ENCODE assay signal across 16 cellular contexts in the genomic region with DNA sequence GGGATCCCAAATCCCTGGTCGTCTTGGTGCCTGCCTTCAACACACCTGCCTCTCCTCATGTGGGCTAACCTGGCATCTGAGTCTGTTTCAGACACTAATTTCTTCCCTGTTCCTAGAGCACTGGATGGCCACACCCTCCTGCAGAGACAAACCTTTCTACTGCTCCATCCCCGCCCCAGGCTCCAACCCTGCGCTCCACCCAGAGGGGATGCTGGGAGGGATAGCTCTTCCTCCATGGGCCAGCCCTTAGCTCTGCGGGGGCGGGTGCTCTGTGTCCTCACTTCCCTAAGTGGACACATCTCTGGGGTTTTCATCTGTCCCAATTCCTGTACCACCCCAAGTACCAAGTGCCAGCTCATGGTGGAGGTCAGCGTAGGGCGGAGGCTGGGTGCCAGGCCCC.
"Had no signal": no experiment of that assay in that cellular context is flagged by ENCODE, and none has a peak within 500 bp of the region (broad histone marks: within the 10 kb centered on the region; RNA-seq: fewer than 3 reads in every experiment).

No MANE protein-coding gene starts in this region.

- H3K27ac Mint-ChIP-seq: activated CD4-positive, alpha-beta memory T cell treated with anti-CD3 and anti-CD28 coated beads for 36 hours; activated naive CD8-positive, alpha-beta T cell treated with anti-CD3 and anti-CD28 coated beads, Interleukin-2, amount 10 ng/mL, durations not matched to agents 7 days and 5 days; nephron progenitor cell; stimulated activated naive CD8-positive, alpha-beta T cell treated with anti-CD3 and anti-CD28 coated beads, Interleukin-15, amount 100 ng/mL, for 72 hours had no signal

- H3K9me3 Mint-ChIP-seq: activated CD4-positive, alpha-beta memory T cell treated with anti-CD3 and anti-CD28 coated beads for 36 hours; activated naive CD8-positive, alpha-beta T cell treated with anti-CD3 and anti-CD28 coated beads, Interleukin-2, amount 10 ng/mL, durations not matched to agents 7 days and 5 days; stimulated activated naive CD8-positive, alpha-beta T cell treated with anti-CD3 and anti-CD28 coated beads, Interleukin-15, amount 100 ng/mL, for 72 hours had no signal

- DNase-seq: activated CD4-positive, alpha-beta memory T cell treated with anti-CD3 and anti-CD28 coated beads for 36 hours; activated naive CD8-positive, alpha-beta T cell treated with anti-CD3 and anti-CD28 coated beads, Interleukin-2, amount 10 ng/mL, durations not matched to agents 7 days and 5 days; activated T-cell treated with anti-CD3 and anti-CD28 coated beads for 4 hours; amygdala; dorsolateral prefrontal cortex; nephron progenitor cell; psoas muscle; right cardiac atrium; small intestine; stimulated activated CD4-positive, alpha-beta T cell treated with anti-CD3 and anti-CD28 coated beads, Interleukin-4, amount 100 ng/mL, for 1 hour; stimulated activated naive CD8-positive, alpha-beta T cell treated with anti-CD3 and anti-CD28 coated beads, Interleukin-15, amount 100 ng/mL, for 72 hours; transverse colon had no signal

- H3K4me1 Mint-ChIP-seq: nephron progenitor cell had no signal

- H3K27ac ChIP-seq: cardiac muscle cell, dorsolateral prefrontal cortex, ovary, psoas muscle, suprapubic skin, transverse colon had no signal

- H3K36me3 ChIP-seq: cardiac muscle cell, ovary, suprapubic skin, transverse colon had no signal

- H3K36me3 Mint-ChIP-seq: activated CD4-positive, alpha-beta memory T cell treated with anti-CD3 and anti-CD28 coated beads for 36 hours; activated naive CD8-positive, alpha-beta T cell treated with anti-CD3 and anti-CD28 coated beads, Interleukin-2, amount 10 ng/mL, durations not matched to agents 7 days and 5 days had no signal

- H3K4me3 ChIP-seq: cardiac muscle cell, dorsolateral prefrontal cortex, lung, ovary, psoas muscle, suprapubic skin, transverse colon had no signal

- H3K27me3 ChIP-seq: cardiac muscle cell, dorsolateral prefrontal cortex, ovary, suprapubic skin, transverse colon had no signal

- H3K4me3 Mint-ChIP-seq: activated CD4-positive, alpha-beta memory T cell treated with anti-CD3 and anti-CD28 coated beads for 36 hours; activated naive CD8-positive, alpha-beta T cell treated with anti-CD3 and anti-CD28 coated beads, Interleukin-2, amount 10 ng/mL, durations not matched to agents 7 days and 5 days; nephron progenitor cell; stimulated activated naive CD8-positive, alpha-beta T cell treated with anti-CD3 and anti-CD28 coated beads, Interleukin-15, amount 100 ng/mL, for 72 hours had no signal

- H3K4me1 ChIP-seq: psoas muscle had no signal

- H3K9me3 ChIP-seq: ovary, psoas muscle, suprapubic skin, transverse colon had no signal

- ATAC-seq: psoas muscle; right cardiac atrium; stimulated activated naive CD8-positive, alpha-beta T cell treated with anti-CD3 and anti-CD28 coated beads, Interleukin-15, amount 100 ng/mL, for 72 hours had no signal
